ENCODE assay signal across 1 cellular context in genomic region chr9:128128836-128129590, GRCh38.
TF ChIP-seq lines count a peak whose summit lies in the region.

No MANE protein-coding gene starts in this region.

TF ChIP-seq in K562, 482 proteins besides CTCF, POLR2A, EP300 and RAD21:
- TF ChIP-seq KDM1A (IDR thresholded peaks at IDR 0.05) (peak in 1 of 2 experiments; percentile 26; a peak in 2 of 4 replicates), BCOR (IDR thresholded peaks at IDR 0.05) (peak; percentile 90), KAT7 (CRISPR knock-in tag; IDR thresholded peaks at IDR 0.05; ENCODE audit: borderline replicate concordance) (0 out of 2 replicates have a peak, but pooled peaks have one; percentile 25), ZFX (CRISPR knock-in tag; IDR thresholded peaks at IDR 0.05) (peak; percentile 28), ZNF668 (CRISPR knock-in tag; IDR thresholded peaks at IDR 0.05) (no peak), ZFP91 (CRISPR knock-in tag; IDR thresholded peaks at IDR 0.05) (0 out of 2 replicates have a peak, but pooled peaks have one; percentile 48)
